Comparison of ENCODE assay signal across 30 cellular contexts in the genomic region with DNA sequence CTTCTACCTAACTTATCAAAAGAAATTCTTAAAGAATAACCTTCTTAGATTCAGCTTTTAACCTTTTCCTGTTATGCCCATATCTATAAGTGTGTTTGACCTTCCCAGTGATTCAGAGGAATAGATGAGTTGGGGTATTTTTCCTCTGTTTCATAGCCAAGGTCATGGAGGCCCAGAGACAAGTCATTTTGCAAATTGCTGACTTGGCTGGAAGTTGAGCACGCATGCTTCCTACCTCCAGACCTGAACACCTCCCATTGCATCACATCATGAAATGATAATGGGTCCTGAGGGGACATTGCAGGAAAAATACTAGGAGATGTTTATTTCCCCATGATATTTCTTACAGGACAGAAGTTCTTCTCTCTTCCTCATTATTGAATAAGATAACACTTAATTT.
"Had no signal": no experiment of that assay in that cellular context is flagged by ENCODE, and none has a peak within 500 bp of the region (broad histone marks: within the 10 kb centered on the region; RNA-seq: fewer than 3 reads in every experiment).

No MANE protein-coding gene starts in this region.

- FAIRE-seq: urothelium cell line had no signal

- ATAC-seq: naive thymus-derived CD4-positive, alpha-beta T cell; natural killer cell; psoas muscle; right cardiac atrium; sciatic nerve; stimulated activated memory B cell treated with anti-CD40 and anti-IgM and Interleukin-4, amounts not matched to agents 10 μg/mL and 1 μg/mL and 100 μg/mL, for 72 hours; stimulated activated naive CD8-positive, alpha-beta T cell treated with anti-CD3 and anti-CD28 coated beads, Interleukin-15, amount 100 ng/mL, for 72 hours; stimulated activated naive CD8-positive, alpha-beta T cell treated with anti-CD3 and anti-CD28 coated beads, Interleukin-15, Interleukin-2, amounts not matched to agents 100 U/mL and 50 U/mL, for 24 hours had no signal

- H3K79me2 ChIP-seq: parathyroid adenoma had no signal

- H3K36me3 ChIP-seq: ovary, spleen, thoracic aorta, thyroid gland, tibial nerve, upper lobe of left lung, vagina had no signal

- H3K4me2 ChIP-seq: smooth muscle cell had no signal

- H3K9ac ChIP-seq: parathyroid adenoma had no signal

- H3K36me3 Mint-ChIP-seq: stimulated activated memory B cell treated with anti-CD40 and anti-IgM and Interleukin-4, amounts not matched to agents 10 μg/mL and 1 μg/mL and 100 μg/mL, for 72 hours had no signal

- H3K27ac Mint-ChIP-seq: naive thymus-derived CD4-positive, alpha-beta T cell; natural killer cell; progenitor cell of endocrine pancreas; stimulated activated memory B cell treated with anti-CD40 and anti-IgM and Interleukin-4, amounts not matched to agents 10 μg/mL and 1 μg/mL and 100 μg/mL, for 72 hours; stimulated activated naive CD8-positive, alpha-beta T cell treated with anti-CD3 and anti-CD28 coated beads, Interleukin-15, amount 100 ng/mL, for 72 hours had no signal

- H3K27ac ChIP-seq: ovary, parathyroid adenoma, psoas muscle, skin epidermis, spleen, thoracic aorta, thyroid gland, tibial nerve, upper lobe of left lung, vagina had no signal

- H3K27me3 ChIP-seq: ovary, thyroid gland, tibial nerve, upper lobe of left lung, vagina had no signal

- H3K4me3 Mint-ChIP-seq: naive thymus-derived CD4-positive, alpha-beta T cell; natural killer cell; nephron; stimulated activated memory B cell treated with anti-CD40 and anti-IgM and Interleukin-4, amounts not matched to agents 10 μg/mL and 1 μg/mL and 100 μg/mL, for 72 hours; stimulated activated naive CD8-positive, alpha-beta T cell treated with anti-CD3 and anti-CD28 coated beads, Interleukin-15, amount 100 ng/mL, for 72 hours had no signal

- H3K27me3 Mint-ChIP-seq: progenitor cell of endocrine pancreas; stimulated activated naive CD8-positive, alpha-beta T cell treated with anti-CD3 and anti-CD28 coated beads, Interleukin-15, amount 100 ng/mL, for 72 hours had no signal

- H3K4me1 Mint-ChIP-seq: stimulated activated memory B cell treated with anti-CD40 and anti-IgM and Interleukin-4, amounts not matched to agents 10 μg/mL and 1 μg/mL and 100 μg/mL, for 72 hours; stimulated activated naive CD8-positive, alpha-beta T cell treated with anti-CD3 and anti-CD28 coated beads, Interleukin-15, amount 100 ng/mL, for 72 hours had no signal

- H3K9me3 ChIP-seq: ovary, thyroid gland had no signal

- H3K4me1 ChIP-seq: parathyroid adenoma, psoas muscle, spleen, thyroid gland, upper lobe of left lung, vagina had no signal

- DNase-seq: naive thymus-derived CD4-positive, alpha-beta T cell; natural killer cell; occipital lobe; ovary; posterior cingulate gyrus; psoas muscle; right cardiac atrium; spleen; stimulated activated CD4-positive, alpha-beta T cell treated with anti-CD3 and anti-CD28 coated beads, Interleukin-12 subunit alpha, Interleukin-12 subunit beta, amount 100 ng/mL, for 4 hours; stimulated activated CD4-positive, alpha-beta T cell treated with anti-CD3 and anti-CD28 coated beads, Interleukin-1b, Interleukin-23, amount 100 ng/mL, for 48 hours; stimulated activated CD4-positive, alpha-beta T cell treated with anti-CD3 and anti-CD28 coated beads, Interleukin-4, amount 100 ng/mL, for 1 hour; stimulated activated CD4-positive, alpha-beta T cell treated with anti-CD3 and anti-CD28 coated beads, Interleukin-4, amount 100 ng/mL, for 4 hours; stimulated activated CD8-positive, alpha-beta memory T cell treated with anti-CD3 and anti-CD28 coated beads, Interleukin-4, amount 100 ng/mL, for 48 hours; stimulated activated naive CD4-positive, alpha-beta T cell; stimulated activated naive CD8-positive, alpha-beta T cell treated with anti-CD3 and anti-CD28 coated beads, Interleukin-15, amount 100 ng/mL, for 72 hours; stimulated activated naive CD8-positive, alpha-beta T cell treated with anti-CD3 and anti-CD28 coated beads, Interleukin-15, Interleukin-2, amounts not matched to agents 100 U/mL and 50 U/mL, for 24 hours; thyroid gland; trophoblast cell; upper lobe of left lung had no signal

- H3K4me3 ChIP-seq: ovary, psoas muscle, skin epidermis, smooth muscle cell, spleen, thoracic aorta, thyroid gland, tibial nerve, upper lobe of left lung, vagina had no signal

- H2AFZ ChIP-seq: parathyroid adenoma had no signal
